ENCODE assay signal across 19 cellular contexts in genomic region chr9:86200599-86201162, GRCh38.
DNase-seq lines count a peak whose midpoint lies in the region; ATAC-seq lines count a peak whose summit lies in the region.
"Had no signal": no experiment of that assay in that cellular context is flagged by ENCODE, and none has a peak within 500 bp of the region (broad histone marks: within the 10 kb centered on the region; RNA-seq: fewer than 3 reads in every experiment).

No MANE protein-coding gene starts in this region.

- ATAC-seq in GM18519 (IDR thresholded peaks at IDR 0.05; ENCODE audit: low FRiP score, unreplicated experiment) (peak; percentile 64), HG03175 (IDR thresholded peaks at IDR 0.05; ENCODE audit: unreplicated experiment) (peak; percentile 66), GM18520 (IDR thresholded peaks at IDR 0.05; ENCODE audit: unreplicated experiment) (no peak), HG02678 (IDR thresholded peaks at IDR 0.05; ENCODE audit: unreplicated experiment) (no peak)
- peak; percentile 89 for ATAC-seq in effector memory CD8-positive, alpha-beta T cell (replicated peaks)
- ATAC-seq: SK-N-SH treated with all-trans-retinoic acid at 6 μM for 48 hours had no signal

- H3K27me3 Mint-ChIP-seq in effector memory CD8-positive, alpha-beta T cell, result peaks cover 0 to 6% of the 10 kb centered on the region in 2 donors

- H3K27ac Mint-ChIP-seq in effector memory CD8-positive, alpha-beta T cell, result peak overlapping the region; percentile 0 to 58
- H3K27ac Mint-ChIP-seq: HFFc6 had no signal

- DNase-seq in CD1c-positive myeloid dendritic cell (ENCODE audit: extremely low spot score), result peak; percentile 10
- DNase-seq in effector memory CD8-positive, alpha-beta T cell, result no peak
- no peak for DNase-seq in UCSD-AML1 (lab: John Stamatoyannopoulos, UW; ENCODE audit: unreplicated experiment)
- no peak for DNase-seq in DMS 273 (lab: John Stamatoyannopoulos, UW; ENCODE audit: unreplicated experiment)
- DNase-seq: DND-41, GDM1, HFFc6, NCI-H1105 treated with DMSO at 0.1 percent for 48 hours, NCI-H1694 treated with DMSO at 0.1 percent for 48 hours, NCI-H2171, NCI-H82, Peyer's patch, SHP77, T-helper 1 cell had no signal

- H3K4me1 Mint-ChIP-seq in effector memory CD8-positive, alpha-beta T cell (ENCODE audit: low read depth in 2 of 2), result peaks cover 4 to 17% of the 10 kb centered on the region in 2 donors

- no peaks in the 10 kb centered on the region for H3K36me3 Mint-ChIP-seq in effector memory CD8-positive, alpha-beta T cell (ENCODE audit: insufficient read depth)

- peak overlapping the region in 1 of 2 donors; percentile 7 for H3K4me3 Mint-ChIP-seq in effector memory CD8-positive, alpha-beta T cell
- H3K4me3 Mint-ChIP-seq: HFFc6 had no signal

- H3K9me3 Mint-ChIP-seq in effector memory CD8-positive, alpha-beta T cell, result no peaks in the 10 kb centered on the region
- H3K9me3 Mint-ChIP-seq: HFFc6 had no signal

Comparison
In these comparisons a context has a peak if more than half of its experiments do, and no peak if none do; other contexts are left out.
1. ATAC-seq: peak in GM18519 (single experiment), HG03175 (single experiment) and effector memory CD8-positive, alpha-beta T cell (single experiment); none in GM18520 (single experiment) and HG02678 (single experiment).